Comparison of ENCODE assay signal across 1 cellular context in the genomic region with DNA sequence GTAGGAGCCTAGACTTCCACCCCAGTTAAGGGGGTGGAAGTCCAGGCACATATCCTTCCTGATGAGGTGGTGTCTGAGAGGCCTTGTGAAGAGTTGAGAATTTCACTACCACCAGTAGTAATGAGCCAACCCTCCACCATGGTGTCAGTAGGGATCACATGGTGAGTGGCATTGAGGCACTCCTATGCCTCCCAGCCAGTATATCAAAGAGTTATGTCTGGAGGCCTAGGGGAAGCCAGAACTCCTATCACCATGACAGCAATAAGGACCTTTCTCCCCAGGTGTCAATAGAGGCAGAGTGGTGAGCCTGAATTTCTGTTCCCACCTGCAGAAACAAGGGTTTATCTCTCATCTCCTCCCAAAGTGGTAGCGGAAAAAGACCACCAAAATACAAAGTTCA.
TF ChIP-seq lines count a peak whose summit lies in the region.

No MANE protein-coding gene starts in this region.

TF ChIP-seq in H1, 55 proteins besides CTCF, POLR2A, EP300 and RAD21:
- no peak for TF ChIP-seq RXRA (IDR thresholded peaks at IDR 0.05; ENCODE audit: insufficient read depth, low read depth, low read length)
